10 cellular contexts compared by ENCODE assay signal in genomic region chr19:40875526-40875951, GRCh38. TPM values are rescaled to one million over a fixed set of nuclear protein-coding genes. Genes with fewer than 3 reads are reported as not detected.
DNase-seq lines count a peak whose midpoint lies in the region; ATAC-seq and TF ChIP-seq lines count a peak whose summit lies in the region.
"Not testable (repeated sequence)": the region's sequence is repeated elsewhere in the genome, so short reads cannot be mapped to it uniquely, and the experiment has no call there.
"Had no signal": no experiment of that assay in that cellular context is flagged by ENCODE, and none has a peak within 500 bp of the region (broad histone marks: within the 10 kb centered on the region; RNA-seq: fewer than 3 reads in every experiment).

No MANE protein-coding gene starts in this region.

- not testable (repeated sequence) for H3K36me3 ChIP-seq in right lobe of liver, thyroid gland

- H3K27me3 Mint-ChIP-seq in activated T-helper 1 cell treated with anti-CD3 and anti-CD28 coated beads, Interleukin-12 subunit alpha, Interleukin-12 subunit beta, Interleukin-2, Interleukin-4 antibody, amounts not matched to agents 30 ng/mL and 10 ng/mL and 1 ng/mL, durations not matched to agents 14 hours and 24 hours and 36 hours (ENCODE audit: insufficient read depth) = peaks cover 33% of the 10 kb centered on the region
- peaks cover 58 to 63% of the 10 kb centered on the region in 2 donors for H3K27me3 Mint-ChIP-seq in effector memory CD8-positive, alpha-beta T cell

- CTCF ChIA-PET in GM10248 (lab: Yijun Ruan, JAX) = interaction anchor here (1.2 kb wide), 1 partner anchor 212 kb away, joined by 3 read pairs; no protein-coding TSS in a partner anchor

- H3K9me3 Mint-ChIP-seq in activated T-helper 1 cell treated with anti-CD3 and anti-CD28 coated beads, Interleukin-12 subunit alpha, Interleukin-12 subunit beta, Interleukin-2, Interleukin-4 antibody, amounts not matched to agents 30 ng/mL and 10 ng/mL and 1 ng/mL, durations not matched to agents 14 hours and 24 hours and 36 hours; effector memory CD8-positive, alpha-beta T cell: not testable (repeated sequence)

- H3K4me1 Mint-ChIP-seq in activated T-helper 1 cell treated with anti-CD3 and anti-CD28 coated beads, Interleukin-12 subunit alpha, Interleukin-12 subunit beta, Interleukin-2, Interleukin-4 antibody, amounts not matched to agents 30 ng/mL and 10 ng/mL and 1 ng/mL, durations not matched to agents 14 hours and 24 hours and 36 hours (ENCODE audit: low read depth) = peaks cover 14% of the 10 kb centered on the region
- peaks cover 9 to 15% of the 10 kb centered on the region in 2 donors for H3K4me1 Mint-ChIP-seq in effector memory CD8-positive, alpha-beta T cell (ENCODE audit: low read depth in 2 of 2)

- not testable (repeated sequence) for H3K4me1 ChIP-seq in right lobe of liver, thyroid gland

- H3K36me3 Mint-ChIP-seq in activated T-helper 1 cell treated with anti-CD3 and anti-CD28 coated beads, Interleukin-12 subunit alpha, Interleukin-12 subunit beta, Interleukin-2, Interleukin-4 antibody, amounts not matched to agents 30 ng/mL and 10 ng/mL and 1 ng/mL, durations not matched to agents 14 hours and 24 hours and 36 hours (ENCODE audit: low read depth); effector memory CD8-positive, alpha-beta T cell (ENCODE audit: insufficient read depth): not testable (repeated sequence)

- not testable (repeated sequence) for H3K27me3 ChIP-seq in right lobe of liver, thyroid gland

- POLR2A ChIA-PET in GM10248 (lab: Yijun Ruan, JAX) = interaction anchor here (0.6 kb wide), 1 partner anchor 162 kb away, joined by 3 read pairs; no protein-coding TSS in a partner anchor

- ATAC-seq in effector memory CD8-positive, alpha-beta T cell (replicated peaks) = peak; percentile 94
- peak; percentile 5 to 80 (median 52) for ATAC-seq in right lobe of liver

- H3K27ac ChIP-seq in right lobe of liver, thyroid gland: not testable (repeated sequence)

- H3K27ac Mint-ChIP-seq in activated T-helper 1 cell treated with anti-CD3 and anti-CD28 coated beads, Interleukin-12 subunit alpha, Interleukin-12 subunit beta, Interleukin-2, Interleukin-4 antibody, amounts not matched to agents 30 ng/mL and 10 ng/mL and 1 ng/mL, durations not matched to agents 14 hours and 24 hours and 36 hours = peak overlapping the region; percentile 70
- peak overlapping the region; percentile 82 to 84 for H3K27ac Mint-ChIP-seq in effector memory CD8-positive, alpha-beta T cell

- not testable (repeated sequence) for H3K4me3 ChIP-seq in right lobe of liver; thyroid gland (replicated peaks in 1 of 3)

- 35% methylated on average over 18 of the region's 23 CpGs for WGBS in right lobe of liver (ENCODE audit: insufficient coverage, low coverage, low lambda C conversion rate, missing lambda C conversion rate)
- 4 to 14% methylated on average over 19 of the region's 23 CpGs for WGBS in thyroid gland, 2 donors

- DNase-seq in GM10248 (ENCODE audit: extremely low spot score) (peak; percentile 67), NCI-H748 (lab: John Stamatoyannopoulos, UW; ENCODE audit: unreplicated experiment) (peak; percentile 27), right lobe of liver (peak; percentile 71 to 79 (median 78)), thyroid gland (peak; percentile 31 to 35)
- peak; percentile 51 to 76 (median 57) for DNase-seq in activated CD4-positive, CD25-positive, alpha-beta regulatory T cell (lab: John Stamatoyannopoulos, UW)
- peak; percentile 79 for DNase-seq in activated T-helper 1 cell treated with anti-CD3 and anti-CD28 coated beads, Interleukin-12 subunit alpha, Interleukin-12 subunit beta, Interleukin-2, Interleukin-4 antibody, amounts not matched to agents 30 ng/mL and 10 ng/mL and 1 ng/mL, durations not matched to agents 14 hours and 24 hours and 36 hours (ENCODE audit: low spot score)
- peak; percentile 76 to 83 (median 81) for DNase-seq in effector memory CD8-positive, alpha-beta T cell
- DNase-seq in stimulated activated CD4-positive, alpha-beta T cell treated with anti-CD3 and anti-CD28 coated beads, Interleukin-2, amount 100 ng/mL, for 4 hours (ENCODE audit: low read depth) = peak; percentile 72

- intact Hi-C loops in activated T-helper 1 cell treated with anti-CD3 and anti-CD28 coated beads, Interleukin-12 subunit alpha, Interleukin-12 subunit beta, Interleukin-2, Interleukin-4 antibody, amounts not matched to agents 30 ng/mL and 10 ng/mL and 1 ng/mL, durations not matched to agents 14 hours and 24 hours and 36 hours (cut with micrococcal nuclease) = loop anchor here (1.0 kb wide), 1 partner anchor 95 kb away; no protein-coding TSS in a partner anchor
- intact Hi-C loops in right lobe of liver (cut with DNase I); thyroid gland (cut with DNase I): not testable (repeated sequence)

- H3K9me3 ChIP-seq in right lobe of liver, thyroid gland: not testable (repeated sequence)

- not testable (repeated sequence) for TF ChIP-seq CTCF in GM10248 (IDR thresholded peaks at IDR 0.05; ENCODE audit: control extremely low read depth, extremely low read depth, low read depth, missing control alignments); right lobe of liver (IDR thresholded peaks at IDR 0.05); thyroid gland (IDR thresholded peaks at IDR 0.05)

- TF ChIP-seq POLR2A in right lobe of liver (IDR thresholded peaks at IDR 0.05); thyroid gland (IDR thresholded peaks at IDR 0.05): not testable (repeated sequence)

- peak overlapping the region; percentile 62 for H3K4me3 Mint-ChIP-seq in activated T-helper 1 cell treated with anti-CD3 and anti-CD28 coated beads, Interleukin-12 subunit alpha, Interleukin-12 subunit beta, Interleukin-2, Interleukin-4 antibody, amounts not matched to agents 30 ng/mL and 10 ng/mL and 1 ng/mL, durations not matched to agents 14 hours and 24 hours and 36 hours
- peak overlapping the region; percentile 70 to 75 for H3K4me3 Mint-ChIP-seq in effector memory CD8-positive, alpha-beta T cell

RNA-seq across cellular contexts. Expression of gene CYP2A7, which starts 6.5 kb away (rescaled TPM):
- not detected in 2 replicates for total RNA-seq in activated T-helper 1 cell treated with anti-CD3 and anti-CD28 coated beads, Interleukin-12 subunit alpha, Interleukin-12 subunit beta, Interleukin-2, Interleukin-4 antibody, amounts not matched to agents 30 ng/mL and 10 ng/mL and 1 ng/mL, durations not matched to agents 14 hours and 24 hours and 36 hours
- total RNA-seq in right lobe of liver (1,000 to 10,000 TPM in 1 of 6 experiments, 100 to 1,000 TPM in 2, 10 to 100 TPM in 1, 1 to 10 TPM in 2; 2.5 to 2,068 (median 134) TPM), thyroid gland (not detected)
- total RNA-seq: GM23248, omental fat pad had no signal

RNA-seq across cellular contexts. Expression of gene CYP2A6, which starts 25.3 kb away (rescaled TPM):
- not detected in 2 replicates for total RNA-seq in activated T-helper 1 cell treated with anti-CD3 and anti-CD28 coated beads, Interleukin-12 subunit alpha, Interleukin-12 subunit beta, Interleukin-2, Interleukin-4 antibody, amounts not matched to agents 30 ng/mL and 10 ng/mL and 1 ng/mL, durations not matched to agents 14 hours and 24 hours and 36 hours
- 1,000 to 10,000 TPM in 3 of 6 experiments, 100 to 1,000 TPM in 1, 10 to 100 TPM in 2; 73.6 to 3,618 (median 1,239) TPM for total RNA-seq in right lobe of liver
- not detected for total RNA-seq in thyroid gland
- total RNA-seq: GM23248 had no signal

Comparison
In these comparisons a context has a peak if more than half of its experiments do, and no peak if none do; other contexts are left out.
1. DNase-seq: peak in every context shown above with its lines; median percentile 81 in effector memory CD8-positive, alpha-beta T cell; 79 in activated T-helper 1 cell treated with anti-CD3 and anti-CD28 coated beads, Interleukin-12 subunit alpha, Interleukin-12 subunit beta, Interleukin-2, Interleukin-4 antibody, amounts not matched to agents 30 ng/mL and 10 ng/mL and 1 ng/mL, durations not matched to agents 14 hours and 24 hours and 36 hours; 78 in right lobe of liver; 72 in stimulated activated CD4-positive, alpha-beta T cell treated with anti-CD3 and anti-CD28 coated beads, Interleukin-2, amount 100 ng/mL, for 4 hours; 67 in GM10248; 57 in activated CD4-positive, CD25-positive, alpha-beta regulatory T cell; 33 in thyroid gland; 27 in NCI-H748.
2. RNA of gene CYP2A6, which starts 25.3 kb away (total RNA-seq): 73.6 to 3,618 TPM in right lobe of liver; not detected in activated T-helper 1 cell treated with anti-CD3 and anti-CD28 coated beads, Interleukin-12 subunit alpha, Interleukin-12 subunit beta, Interleukin-2, Interleukin-4 antibody, amounts not matched to agents 30 ng/mL and 10 ng/mL and 1 ng/mL, durations not matched to agents 14 hours and 24 hours and 36 hours and not detected in thyroid gland; every median in the first group is over 10 times any median in the second.